10 cellular contexts compared by ENCODE assay signal in the genomic region with DNA sequence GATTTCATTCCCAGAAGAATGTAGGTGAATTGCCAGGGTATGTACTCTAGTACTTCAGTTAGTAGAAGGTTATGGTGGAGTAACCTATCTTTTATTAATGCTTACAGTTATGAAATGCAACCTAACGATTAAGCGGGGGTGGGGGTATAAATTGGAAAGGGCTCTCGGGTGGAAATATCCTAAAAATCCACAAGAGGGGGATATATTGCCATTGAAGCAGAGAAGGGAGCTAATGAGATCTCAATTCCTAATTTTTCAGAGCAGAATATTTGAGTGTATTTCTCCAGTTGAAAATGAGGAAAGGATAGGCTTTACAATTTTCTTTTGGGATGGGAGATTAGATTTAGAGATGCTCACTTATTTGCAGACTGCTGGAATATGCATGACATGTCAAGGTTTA.
A peak's percentile ranks its signal among the peaks of the same experiment; 100 is the strongest.
DNase-seq lines count a peak whose midpoint lies in the region; ATAC-seq, FAIRE-seq and TF ChIP-seq lines count a peak whose summit lies in the region.
"Had no signal": no experiment of that assay in that cellular context is flagged by ENCODE, and none has a peak within 500 bp of the region (broad histone marks: within the 10 kb centered on the region; RNA-seq: fewer than 3 reads in every experiment).

No MANE protein-coding gene starts in this region.

- CTCF ChIA-PET in activated CD8-positive, alpha-beta T cell treated with anti-CD3 and anti-CD28 coated beads for 36 hours (lab: Charles Lee), result interaction anchor here (0.6 kb wide), 1 partner anchor 176 kb away, joined by 3 read pairs; no protein-coding TSS in a partner anchor
- CTCF ChIA-PET in activated CD8-positive, alpha-beta T cell treated with anti-CD3 and anti-CD28 coated beads, Interleukin-2, amount 10 ng/mL, durations not matched to agents 7 days and 5 days (lab: Charles Lee), result no interaction called here
- CTCF ChIA-PET in naive thymus-derived CD4-positive, alpha-beta T cell (lab: Charles Lee), result no interaction called here

- no peak overlapping the region for H3K27ac Mint-ChIP-seq in activated CD8-positive, alpha-beta T cell treated with anti-CD3 and anti-CD28 coated beads for 36 hours
- H3K27ac Mint-ChIP-seq in activated CD8-positive, alpha-beta T cell treated with anti-CD3 and anti-CD28 coated beads, Interleukin-2, amount 10 ng/mL, durations not matched to agents 7 days and 5 days, result no peak overlapping the region
- no peak overlapping the region for H3K27ac Mint-ChIP-seq in naive thymus-derived CD4-positive, alpha-beta T cell
- H3K27ac Mint-ChIP-seq: CD4-positive, alpha-beta T cell; stimulated activated naive CD8-positive, alpha-beta T cell treated with anti-CD3 and anti-CD28 coated beads, Interleukin-15, amount 100 ng/mL, for 72 hours had no signal

- no peak for TF ChIP-seq POLR2A in esophagus muscularis mucosa (IDR thresholded peaks at IDR 0.05; ENCODE audit: low read depth)

- DNase-seq in activated CD8-positive, alpha-beta T cell treated with anti-CD3 and anti-CD28 coated beads for 36 hours, result no peak
- DNase-seq in activated CD8-positive, alpha-beta T cell treated with anti-CD3 and anti-CD28 coated beads, Interleukin-2, amount 10 ng/mL, durations not matched to agents 7 days and 5 days, result no peak
- DNase-seq in fibroblast of the aortic adventitia (ENCODE audit: low read depth), result peak; percentile 9
- peak; percentile 32 for DNase-seq in urothelium cell line (ENCODE audit: low spot score)
- DNase-seq in naive thymus-derived CD4-positive, alpha-beta T cell, result no peak
- no peak for DNase-seq in SIG-M5 (lab: John Stamatoyannopoulos, UW)
- DNase-seq in esophagus muscularis mucosa (ENCODE audit: extremely low spot score), result no peak
- DNase-seq: CD4-positive, alpha-beta T cell; stimulated activated naive CD8-positive, alpha-beta T cell treated with anti-CD3 and anti-CD28 coated beads, Interleukin-15, amount 100 ng/mL, for 72 hours had no signal

- POLR2A ChIA-PET in activated CD8-positive, alpha-beta T cell treated with anti-CD3 and anti-CD28 coated beads for 36 hours (lab: Charles Lee), result no interaction called here
- POLR2A ChIA-PET in activated CD8-positive, alpha-beta T cell treated with anti-CD3 and anti-CD28 coated beads, Interleukin-2, amount 10 ng/mL, durations not matched to agents 7 days and 5 days (lab: Charles Lee), result no interaction called here
- POLR2A ChIA-PET in naive thymus-derived CD4-positive, alpha-beta T cell (lab: Charles Lee), result no interaction called here

- H3K4me2 ChIP-seq in OCI-LY3 (ENCODE audit: low read length), result no peak overlapping the region

- H3K27me3 Mint-ChIP-seq in activated CD8-positive, alpha-beta T cell treated with anti-CD3 and anti-CD28 coated beads for 36 hours, result no peaks in the 10 kb centered on the region
- no peaks in the 10 kb centered on the region for H3K27me3 Mint-ChIP-seq in activated CD8-positive, alpha-beta T cell treated with anti-CD3 and anti-CD28 coated beads, Interleukin-2, amount 10 ng/mL, durations not matched to agents 7 days and 5 days (ENCODE audit: low read depth)
- peaks cover 0 to 14% (median 2%) of the 10 kb centered on the region in 5 donors for H3K27me3 Mint-ChIP-seq in naive thymus-derived CD4-positive, alpha-beta T cell
- H3K27me3 Mint-ChIP-seq: CD4-positive, alpha-beta T cell; stimulated activated naive CD8-positive, alpha-beta T cell treated with anti-CD3 and anti-CD28 coated beads, Interleukin-15, amount 100 ng/mL, for 72 hours had no signal

- no peaks in the 10 kb centered on the region for H4K20me1 ChIP-seq in OCI-LY3 (ENCODE audit: insufficient read depth, low read length)

- H3K36me3 ChIP-seq in OCI-LY3 (replicated peaks; ENCODE audit: low read depth, low read length) (no peaks in the 10 kb centered on the region), esophagus muscularis mucosa (no peaks in the 10 kb centered on the region)
- no peaks in the 10 kb centered on the region for H3K36me3 ChIP-seq in naive thymus-derived CD4-positive, alpha-beta T cell (ENCODE audit: control insufficient read depth in 2 of 3, insufficient read depth in 3 of 3, low read length in 3 of 3)

- no peaks in the 10 kb centered on the region for H3K4me1 Mint-ChIP-seq in activated CD8-positive, alpha-beta T cell treated with anti-CD3 and anti-CD28 coated beads for 36 hours (ENCODE audit: low read depth)
- H3K4me1 Mint-ChIP-seq in activated CD8-positive, alpha-beta T cell treated with anti-CD3 and anti-CD28 coated beads, Interleukin-2, amount 10 ng/mL, durations not matched to agents 7 days and 5 days (ENCODE audit: low read depth), result no peaks in the 10 kb centered on the region
- no peaks in the 10 kb centered on the region for H3K4me1 Mint-ChIP-seq in naive thymus-derived CD4-positive, alpha-beta T cell
- H3K4me1 Mint-ChIP-seq: stimulated activated naive CD8-positive, alpha-beta T cell treated with anti-CD3 and anti-CD28 coated beads, Interleukin-15, amount 100 ng/mL, for 72 hours had no signal

- H3K27ac ChIP-seq in OCI-LY3 (ENCODE audit: low read length) (no peak overlapping the region), esophagus muscularis mucosa (replicated peaks in 1 of 4) (no peak overlapping the region)
- no peak overlapping the region for H3K27ac ChIP-seq in naive thymus-derived CD4-positive, alpha-beta T cell (ENCODE audit: low read depth, low read length)

- no peak overlapping the region for H3K4me3 Mint-ChIP-seq in activated CD8-positive, alpha-beta T cell treated with anti-CD3 and anti-CD28 coated beads for 36 hours
- no peak overlapping the region for H3K4me3 Mint-ChIP-seq in activated CD8-positive, alpha-beta T cell treated with anti-CD3 and anti-CD28 coated beads, Interleukin-2, amount 10 ng/mL, durations not matched to agents 7 days and 5 days
- H3K4me3 Mint-ChIP-seq in naive thymus-derived CD4-positive, alpha-beta T cell, result no peak overlapping the region
- H3K4me3 Mint-ChIP-seq: CD4-positive, alpha-beta T cell; stimulated activated naive CD8-positive, alpha-beta T cell treated with anti-CD3 and anti-CD28 coated beads, Interleukin-15, amount 100 ng/mL, for 72 hours had no signal

- TF ChIP-seq CTCF in activated CD8-positive, alpha-beta T cell treated with anti-CD3 and anti-CD28 coated beads for 36 hours (IDR thresholded peaks at IDR 0.05), result peak; percentile 20
- TF ChIP-seq CTCF in OCI-LY3 (IDR thresholded peaks at IDR 0.05; ENCODE audit: low read depth, low read length) (peak; percentile 45), fibroblast of the aortic adventitia (IDR thresholded peaks at IDR 0.05; ENCODE audit: insufficient read depth, low read length) (peak; percentile 30), esophagus muscularis mucosa (IDR thresholded peaks at IDR 0.05) (peak in 1 of 3 experiments; percentile 11)

- no peaks in the 10 kb centered on the region for H3K79me2 ChIP-seq in OCI-LY3 (ENCODE audit: low read length)

- H3K4me1 ChIP-seq in OCI-LY3 (ENCODE audit: low read length) (no peaks in the 10 kb centered on the region), esophagus muscularis mucosa (no peaks in the 10 kb centered on the region)
- no peaks in the 10 kb centered on the region for H3K4me1 ChIP-seq in naive thymus-derived CD4-positive, alpha-beta T cell (ENCODE audit: control insufficient read depth in 2 of 2, insufficient read depth in 2 of 2, low read length in 2 of 2)

- 60% methylated on average over 3 of the region's 3 CpGs for WGBS in esophagus muscularis mucosa

- ATAC-seq in activated CD8-positive, alpha-beta T cell treated with anti-CD3 and anti-CD28 coated beads for 36 hours, result no peak
- ATAC-seq in activated CD8-positive, alpha-beta T cell treated with anti-CD3 and anti-CD28 coated beads, Interleukin-2, amount 10 ng/mL, durations not matched to agents 7 days and 5 days, result no peak
- ATAC-seq in naive thymus-derived CD4-positive, alpha-beta T cell, result no peak
- ATAC-seq: stimulated activated naive CD8-positive, alpha-beta T cell treated with anti-CD3 and anti-CD28 coated beads, Interleukin-15, amount 100 ng/mL, for 72 hours had no signal

- no peaks in the 10 kb centered on the region for H3K9me3 Mint-ChIP-seq in activated CD8-positive, alpha-beta T cell treated with anti-CD3 and anti-CD28 coated beads for 36 hours
- H3K9me3 Mint-ChIP-seq in activated CD8-positive, alpha-beta T cell treated with anti-CD3 and anti-CD28 coated beads, Interleukin-2, amount 10 ng/mL, durations not matched to agents 7 days and 5 days (ENCODE audit: insufficient read depth), result no peaks in the 10 kb centered on the region
- no peaks in the 10 kb centered on the region for H3K9me3 Mint-ChIP-seq in naive thymus-derived CD4-positive, alpha-beta T cell
- H3K9me3 Mint-ChIP-seq: CD4-positive, alpha-beta T cell; stimulated activated naive CD8-positive, alpha-beta T cell treated with anti-CD3 and anti-CD28 coated beads, Interleukin-15, amount 100 ng/mL, for 72 hours had no signal

- no peaks in the 10 kb centered on the region for H3K9me3 ChIP-seq in OCI-LY3 (ENCODE audit: insufficient read depth, low read length)
- no peaks in the 10 kb centered on the region for H3K9me3 ChIP-seq in naive thymus-derived CD4-positive, alpha-beta T cell (ENCODE audit: control insufficient read depth in 2 of 3, low read length in 3 of 3)
- no peaks in the 10 kb centered on the region for H3K9me3 ChIP-seq in esophagus muscularis mucosa

- H3K4me3 ChIP-seq in OCI-LY3 (ENCODE audit: low read length) (no peak overlapping the region), fibroblast of the aortic adventitia (ENCODE audit: low read depth, low read length) (no peak overlapping the region), esophagus muscularis mucosa (no peak overlapping the region)
- no peak overlapping the region for H3K4me3 ChIP-seq in naive thymus-derived CD4-positive, alpha-beta T cell (ENCODE audit: low read length)

- no peak for TF ChIP-seq EP300 in esophagus muscularis mucosa (IDR thresholded peaks at IDR 0.05)

- no peaks in the 10 kb centered on the region; the same call in 1 of the 2 replicates for H3K27me3 ChIP-seq in OCI-LY3 (ENCODE audit: low read depth, low read length)
- H3K27me3 ChIP-seq in naive thymus-derived CD4-positive, alpha-beta T cell (ENCODE audit: control insufficient read depth in 2 of 2, insufficient read depth in 2 of 2, low read length in 2 of 2), result no peaks in the 10 kb centered on the region
- H3K27me3 ChIP-seq in esophagus muscularis mucosa, result no peaks in the 10 kb centered on the region

- H3K36me3 Mint-ChIP-seq in activated CD8-positive, alpha-beta T cell treated with anti-CD3 and anti-CD28 coated beads for 36 hours (ENCODE audit: low read depth), result no peaks in the 10 kb centered on the region
- H3K36me3 Mint-ChIP-seq in activated CD8-positive, alpha-beta T cell treated with anti-CD3 and anti-CD28 coated beads, Interleukin-2, amount 10 ng/mL, durations not matched to agents 7 days and 5 days (ENCODE audit: low read depth), result no peaks in the 10 kb centered on the region
- H3K36me3 Mint-ChIP-seq in naive thymus-derived CD4-positive, alpha-beta T cell, result no peaks in the 10 kb centered on the region

- no peak for FAIRE-seq in urothelium cell line (lab: Jason Lieb, UNC)

- H3K9ac ChIP-seq in OCI-LY3 (ENCODE audit: low read length), result no peak overlapping the region

- H2AFZ ChIP-seq in OCI-LY3 (ENCODE audit: low read depth, low read length), result no peak overlapping the region

- intact Hi-C loops in activated CD8-positive, alpha-beta T cell treated with anti-CD3 and anti-CD28 coated beads for 36 hours (cut with micrococcal nuclease), result no loop called here
- intact Hi-C loops in naive thymus-derived CD4-positive, alpha-beta T cell (cut with micrococcal nuclease), result no loop called here
- intact Hi-C loops in esophagus muscularis mucosa (cut with DNase I), result no loop called here

Comparison
In these comparisons a context has a peak if more than half of its experiments do, and no peak if none do; other contexts are left out.
1. DNase-seq: peak in fibroblast of the aortic adventitia (single experiment) and urothelium cell line (single experiment); none in activated CD8-positive, alpha-beta T cell treated with anti-CD3 and anti-CD28 coated beads for 36 hours (single experiment), activated CD8-positive, alpha-beta T cell treated with anti-CD3 and anti-CD28 coated beads, Interleukin-2, amount 10 ng/mL, durations not matched to agents 7 days and 5 days (single experiment), naive thymus-derived CD4-positive, alpha-beta T cell (0 of 9), SIG-M5 (single experiment) and esophagus muscularis mucosa (single experiment).